In genomic region chr6:126300735-126301134, GRCh38 we compare ENCODE assay signal across 13 cellular contexts. TPM values are rescaled to one million over a fixed set of nuclear protein-coding genes. Genes with fewer than 3 reads are reported as not detected.
DNase-seq lines count a peak whose midpoint lies in the region; ATAC-seq lines count a peak whose summit lies in the region.
"Had no signal": no experiment of that assay in that cellular context is flagged by ENCODE, and none has a peak within 500 bp of the region (broad histone marks: within the 10 kb centered on the region; RNA-seq: fewer than 3 reads in every experiment).

No MANE protein-coding gene starts in this region.

- H3K9me3 ChIP-seq in T-helper 17 cell (ENCODE audit: control insufficient read depth, low read length, poor library complexity, severe bottlenecking) = no peaks in the 10 kb centered on the region
- H3K9me3 ChIP-seq: ascending aorta, spleen had no signal

- DNase-seq in T-helper 17 cell (no peak), SHP77 (lab: John Stamatoyannopoulos, UW) (no peak), G401 (ENCODE audit: low spot score) (no peak), NCI-H2171 treated with DMSO at 0.1 percent for 48 hours (lab: John Stamatoyannopoulos, UW) (no peak)
- DNase-seq in naive thymus-derived CD8-positive, alpha-beta T cell = no peak
- DNase-seq: activated CD8-positive, alpha-beta memory T cell treated with anti-CD3 and anti-CD28 coated beads for 24 hours; CD8-positive, alpha-beta memory T cell; spleen had no signal

- POLR2A ChIA-PET in naive thymus-derived CD8-positive, alpha-beta T cell (lab: Charles Lee) = no interaction called here

- H3K36me3 Mint-ChIP-seq in T-helper 17 cell (ENCODE audit: low read depth) = no peaks in the 10 kb centered on the region
- H3K36me3 Mint-ChIP-seq in naive thymus-derived CD8-positive, alpha-beta T cell = no peaks in the 10 kb centered on the region
- H3K36me3 Mint-ChIP-seq: CD8-positive, alpha-beta memory T cell had no signal

- peak overlapping the region; percentile 53 for H3K4me3 Mint-ChIP-seq in T-helper 17 cell
- no peak overlapping the region for H3K4me3 Mint-ChIP-seq in naive thymus-derived CD8-positive, alpha-beta T cell
- H3K4me3 Mint-ChIP-seq: IgD-negative memory B cell had no signal

- ATAC-seq in GM18511 (IDR thresholded peaks at IDR 0.05; ENCODE audit: unreplicated experiment) = peak; percentile 82
- ATAC-seq in GM21390 (IDR thresholded peaks at IDR 0.05; ENCODE audit: unreplicated experiment) = peak; percentile 88
- peak; percentile 94 for ATAC-seq in HG03064 (IDR thresholded peaks at IDR 0.05; ENCODE audit: low read depth, unreplicated experiment)
- no peak for ATAC-seq in T-helper 17 cell
- ATAC-seq in naive thymus-derived CD8-positive, alpha-beta T cell = no peak

- no peak overlapping the region for H3K27ac Mint-ChIP-seq in T-helper 17 cell
- no peak overlapping the region for H3K27ac Mint-ChIP-seq in naive thymus-derived CD8-positive, alpha-beta T cell
- H3K27ac Mint-ChIP-seq: CD8-positive, alpha-beta memory T cell; IgD-negative memory B cell had no signal

- H3K9me3 Mint-ChIP-seq in naive thymus-derived CD8-positive, alpha-beta T cell = no peaks in the 10 kb centered on the region
- H3K9me3 Mint-ChIP-seq: IgD-negative memory B cell had no signal

- H3K27me3 Mint-ChIP-seq in T-helper 17 cell = no peaks in the 10 kb centered on the region
- H3K27me3 Mint-ChIP-seq in naive thymus-derived CD8-positive, alpha-beta T cell = no peaks in the 10 kb centered on the region
- H3K27me3 Mint-ChIP-seq: IgD-negative memory B cell had no signal

- peaks cover 7% of the 10 kb centered on the region for H3K4me1 Mint-ChIP-seq in T-helper 17 cell
- H3K4me1 Mint-ChIP-seq in naive thymus-derived CD8-positive, alpha-beta T cell = peaks cover 4 to 9% (median 6%) of the 10 kb centered on the region in 4 donors

- in situ Hi-C loops in G401 (cut with HindIII; ENCODE audit: low sequenced_read_pairs) = no loop called here

RNA-seq across cellular contexts. Expression of gene CENPW, which starts 39.2 kb away (rescaled TPM):
- total RNA-seq in T-helper 17 cell = 1 to 10 TPM; 1.2 to 2.0 TPM
- total RNA-seq in G401 (2014; rRNA removed; shearing (Covaris generic)) = 27.0 and 27.8 TPM in 2 replicates
- 1 to 10 TPM in 1 of 2 experiments, not detected in 1; 1.1 TPM for total RNA-seq in naive thymus-derived CD8-positive, alpha-beta T cell
- 1 to 10 TPM; 2.3 to 5.0 (median 2.9) TPM for polyA plus RNA-seq in naive thymus-derived CD8-positive, alpha-beta T cell
- total RNA-seq: ascending aorta had no signal

Comparison
In these comparisons a context has a peak if more than half of its experiments do, and no peak if none do; other contexts are left out.
1. ATAC-seq: peak in GM18511 (single experiment), GM21390 (single experiment) and HG03064 (single experiment); none in T-helper 17 cell (single experiment) and naive thymus-derived CD8-positive, alpha-beta T cell (0 of 2).